In the genomic region with DNA sequence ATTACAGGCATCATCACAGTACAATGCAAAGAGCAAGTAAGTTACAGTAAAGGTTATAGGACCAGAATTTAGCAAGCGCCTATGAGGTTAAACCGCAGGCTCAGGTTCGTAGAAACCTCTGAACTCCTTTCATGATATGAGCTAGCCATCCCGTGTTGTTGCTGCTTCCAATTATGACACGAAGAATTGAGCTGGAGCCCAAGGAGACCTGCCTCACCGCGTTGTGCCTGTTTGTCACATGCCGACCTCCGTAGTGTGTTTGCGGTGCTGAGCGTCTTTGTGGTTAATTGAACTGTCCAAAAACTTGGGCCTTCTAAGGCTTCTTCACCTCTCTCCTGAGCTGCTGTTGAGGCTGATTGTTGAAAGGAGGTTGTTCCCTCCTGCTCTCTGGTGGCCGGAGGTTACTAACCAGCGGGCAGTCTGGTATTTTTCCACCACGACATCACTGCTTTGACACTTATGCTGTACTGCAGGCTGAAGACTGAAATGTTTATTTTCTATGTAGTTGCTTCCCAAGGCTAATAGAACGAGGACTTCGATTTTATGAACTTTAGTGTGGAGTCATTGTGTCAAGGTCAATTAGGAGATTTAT, we compare ENCODE assay signal across 8 cellular contexts.
A peak's percentile ranks its signal among the peaks of the same experiment; 100 is the strongest.
DNase-seq lines count a peak whose midpoint lies in the region; ATAC-seq and TF ChIP-seq lines count a peak whose summit lies in the region.

No MANE protein-coding gene starts in this region.

- intact Hi-C loops in ascending aorta (cut with DNase I) = loop anchor here (1.0 kb wide), 1 partner anchor 112 kb away; no protein-coding TSS in a partner anchor

- H3K9me3 ChIP-seq in ascending aorta = no peaks in the 10 kb centered on the region
- H3K9me3 ChIP-seq in upper lobe of left lung = no peaks in the 10 kb centered on the region

- no peak overlapping the region for H3K4me3 ChIP-seq in ascending aorta
- H3K4me3 ChIP-seq in upper lobe of left lung = no peak overlapping the region

- 61 to 71% methylated on average over 15 to 16 of the region's 16 CpGs for WGBS in upper lobe of left lung, 2 donors

- DNase-seq in activated effector memory CD4-positive, alpha-beta T cell treated with anti-CD3 and anti-CD28 coated beads, Interleukin-2, amount 50 U/mL, for 16 hours = peak; percentile 41
- DNase-seq in activated effector memory CD4-positive, alpha-beta T cell treated with Interleukin-2 at 50 U/mL for 16 hours = no peak
- DNase-seq in ascending aorta (ENCODE audit: low spot score in 2 of 2) (no peak), islet precursor cell (peak; percentile 92), upper lobe of left lung (peak in 1 of 2 donors; percentile 53), T1000 (lab: John Stamatoyannopoulos, UW) (no peak)

- no peaks in the 10 kb centered on the region for H3K27me3 ChIP-seq in ascending aorta
- H3K27me3 ChIP-seq in upper lobe of left lung = no peaks in the 10 kb centered on the region

- no peak for ATAC-seq in upper lobe of left lung (ENCODE audit: low FRiP score in 2 of 2)
- no peak for ATAC-seq in GM21423 (IDR thresholded peaks at IDR 0.05; ENCODE audit: unreplicated experiment)
- no peak for ATAC-seq in HG02623 (IDR thresholded peaks at IDR 0.05; ENCODE audit: unreplicated experiment)

- peak; percentile 4 to 49 (median 18) for TF ChIP-seq CTCF in ascending aorta (IDR thresholded peaks at IDR 0.05)
- peak in 3 of 6 experiments; percentile 15 to 41 (median 36) for TF ChIP-seq CTCF in upper lobe of left lung (IDR thresholded peaks at IDR 0.05)

- H3K27ac ChIP-seq in ascending aorta (peak overlapping the region in 1 of 2 donors; percentile 38), upper lobe of left lung (peak overlapping the region; percentile 18 to 77 (median 37))

- H3K4me1 ChIP-seq in ascending aorta = no peaks in the 10 kb centered on the region
- H3K4me1 ChIP-seq in upper lobe of left lung = peaks cover 27 to 61% (median 49%) of the 10 kb centered on the region in 4 donors

- peaks cover 88 to 94% of the 10 kb centered on the region in 2 donors for H3K36me3 ChIP-seq in ascending aorta
- peaks cover 63 to 100% (median 89%) of the 10 kb centered on the region in 4 donors for H3K36me3 ChIP-seq in upper lobe of left lung

- TF ChIP-seq POLR2A in upper lobe of left lung (IDR thresholded peaks at IDR 0.05) = no peak

- peak in 1 of 4 donors; percentile 15 for TF ChIP-seq EP300 in upper lobe of left lung (IDR thresholded peaks at IDR 0.05)

Comparison
In these comparisons a context has a peak if more than half of its experiments do, and no peak if none do; other contexts are left out.
1. DNase-seq: peak in activated effector memory CD4-positive, alpha-beta T cell treated with anti-CD3 and anti-CD28 coated beads, Interleukin-2, amount 50 U/mL, for 16 hours (single experiment) and islet precursor cell (single experiment); none in activated effector memory CD4-positive, alpha-beta T cell treated with Interleukin-2 at 50 U/mL for 16 hours (single experiment), ascending aorta (0 of 2) and T1000 (single experiment).